In the genomic region with DNA sequence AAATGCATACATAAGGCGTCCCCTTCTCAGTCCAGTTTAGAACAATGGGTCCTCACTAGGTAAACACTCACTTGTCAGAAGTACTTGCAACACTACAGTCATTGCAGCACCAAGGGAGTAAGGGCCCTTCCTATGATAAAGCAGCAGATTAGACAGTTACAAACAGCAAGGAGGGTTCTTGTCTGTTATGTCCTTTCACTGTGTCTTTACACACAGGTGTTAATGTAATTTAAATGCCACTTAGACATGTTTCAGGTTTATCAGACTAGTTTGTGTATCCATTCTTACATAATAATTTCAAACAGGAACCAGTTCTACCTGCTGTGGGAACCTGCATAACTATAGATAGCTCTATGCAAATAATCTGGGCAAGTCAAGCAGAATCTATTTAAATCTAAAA, we compare ENCODE assay signal across 10 cellular contexts.
DNase-seq lines count a peak whose midpoint lies in the region; ATAC-seq and TF ChIP-seq lines count a peak whose summit lies in the region.
"Had no signal": no experiment of that assay in that cellular context is flagged by ENCODE, and none has a peak within 500 bp of the region (broad histone marks: within the 10 kb centered on the region; RNA-seq: fewer than 3 reads in every experiment).

No MANE protein-coding gene starts in this region.

- no peak overlapping the region for H3K4me3 Mint-ChIP-seq in activated CD8-positive, alpha-beta T cell treated with anti-CD3 and anti-CD28 coated beads for 36 hours
- H3K4me3 Mint-ChIP-seq: activated naive CD8-positive, alpha-beta T cell had no signal

- no peak for TF ChIP-seq CTCF in activated CD8-positive, alpha-beta T cell treated with anti-CD3 and anti-CD28 coated beads for 36 hours (IDR thresholded peaks at IDR 0.05)

- CTCF ChIA-PET in activated CD8-positive, alpha-beta T cell treated with anti-CD3 and anti-CD28 coated beads for 36 hours (lab: Charles Lee): no interaction called here

- H3K4me1 Mint-ChIP-seq in activated CD8-positive, alpha-beta T cell treated with anti-CD3 and anti-CD28 coated beads for 36 hours (ENCODE audit: low read depth): no peaks in the 10 kb centered on the region

- intact Hi-C loops in activated CD8-positive, alpha-beta T cell treated with anti-CD3 and anti-CD28 coated beads for 36 hours (cut with micrococcal nuclease): no loop called here

- H3K27me3 Mint-ChIP-seq in activated CD8-positive, alpha-beta T cell treated with anti-CD3 and anti-CD28 coated beads for 36 hours: no peaks in the 10 kb centered on the region
- H3K27me3 Mint-ChIP-seq: activated naive CD8-positive, alpha-beta T cell had no signal

- no peak overlapping the region for H3K27ac Mint-ChIP-seq in activated CD8-positive, alpha-beta T cell treated with anti-CD3 and anti-CD28 coated beads for 36 hours
- H3K27ac Mint-ChIP-seq: activated naive CD8-positive, alpha-beta T cell had no signal

- H3K36me3 Mint-ChIP-seq in activated CD8-positive, alpha-beta T cell treated with anti-CD3 and anti-CD28 coated beads for 36 hours (ENCODE audit: low read depth): no peaks in the 10 kb centered on the region
- H3K36me3 Mint-ChIP-seq: activated naive CD8-positive, alpha-beta T cell had no signal

- POLR2A ChIA-PET in activated CD8-positive, alpha-beta T cell treated with anti-CD3 and anti-CD28 coated beads for 36 hours (lab: Charles Lee): no interaction called here

- H3K9me3 Mint-ChIP-seq in activated CD8-positive, alpha-beta T cell treated with anti-CD3 and anti-CD28 coated beads for 36 hours: peaks cover 6% of the 10 kb centered on the region

- peak; percentile 15 for DNase-seq in COLO668 (lab: John Stamatoyannopoulos, UW; ENCODE audit: unreplicated experiment)
- DNase-seq in NCI-H526 treated with DMSO at 0.1 percent for 48 hours (lab: John Stamatoyannopoulos, UW): peak; percentile 95
- DNase-seq in NOMO-1 (lab: John Stamatoyannopoulos, UW; ENCODE audit: unreplicated experiment in 2 of 2): no peak
- no peak for DNase-seq in AML-193 (lab: John Stamatoyannopoulos, UW)
- no peak for DNase-seq in SKM-1 treated with dmso at 0.1 percent for 144 hours (lab: John Stamatoyannopoulos, UW; ENCODE audit: unreplicated experiment)
- DNase-seq in activated CD8-positive, alpha-beta T cell treated with anti-CD3 and anti-CD28 coated beads for 36 hours: no peak
- DNase-seq: right lobe of liver had no signal

- ATAC-seq in GM19328 (IDR thresholded peaks at IDR 0.05; ENCODE audit: unreplicated experiment): peak; percentile 92
- ATAC-seq in HG03039 (IDR thresholded peaks at IDR 0.05; ENCODE audit: unreplicated experiment): peak; percentile 89
- ATAC-seq in activated CD8-positive, alpha-beta T cell treated with anti-CD3 and anti-CD28 coated beads for 36 hours: no peak

Comparison
In these comparisons a context has a peak if more than half of its experiments do, and no peak if none do; other contexts are left out.
1. DNase-seq: peak in COLO668 (single experiment) and NCI-H526 treated with DMSO at 0.1 percent for 48 hours (single experiment); none in NOMO-1 (0 of 2), AML-193 (0 of 2), SKM-1 treated with dmso at 0.1 percent for 144 hours (single experiment) and activated CD8-positive, alpha-beta T cell treated with anti-CD3 and anti-CD28 coated beads for 36 hours (single experiment).